Comparison of ENCODE assay signal across 8 cellular contexts in genomic region chr5:43515678-43516048, GRCh38. TPM values are rescaled to one million over a fixed set of nuclear protein-coding genes. Genes with fewer than 3 reads are reported as not detected.
DNase-seq lines count a peak whose midpoint lies in the region; ATAC-seq and TF ChIP-seq lines count a peak whose summit lies in the region.

No MANE protein-coding gene starts in this region.

- ATAC-seq in natural killer cell (no peak), GM18909 (IDR thresholded peaks at IDR 0.05; ENCODE audit: poor library complexity, unreplicated experiment) (no peak)

- peaks cover 33% of the 10 kb centered on the region for H3K4me1 Mint-ChIP-seq in chondrocyte (ENCODE audit: low read depth)
- peaks cover 24 to 31% of the 10 kb centered on the region in 2 donors for H3K4me1 Mint-ChIP-seq in natural killer cell

- peak overlapping the region; percentile 96 for H3K27ac Mint-ChIP-seq in chondrocyte (ENCODE audit: unreplicated experiment)
- H3K27ac Mint-ChIP-seq in natural killer cell: peak overlapping the region; percentile 91 to 93

- peak overlapping the region; percentile 94 for H3K4me3 ChIP-seq in BE2C (ENCODE audit: low read depth, low read length)

- H3K36me3 ChIP-seq in BE2C: no peaks in the 10 kb centered on the region
- H3K36me3 ChIP-seq in KOPT-K1 (ENCODE audit: insufficient read depth, low read length): no peaks in the 10 kb centered on the region

- DNase-seq in BE2C (no peak), chondrocyte (ENCODE audit: low spot score) (no peak), natural killer cell (no peak), COLO829 (ENCODE audit: low spot score) (no peak), AG08395 (ENCODE audit: low spot score) (no peak)
- DNase-seq in stimulated activated CD4-positive, alpha-beta T cell treated with anti-CD3 and anti-CD28 coated beads, Interleukin-2, amount 100 ng/mL, for 48 hours: no peak

- H3K9me3 Mint-ChIP-seq in chondrocyte (ENCODE audit: low read depth): no peaks in the 10 kb centered on the region
- H3K9me3 Mint-ChIP-seq in natural killer cell: no peaks in the 10 kb centered on the region

- H3K36me3 Mint-ChIP-seq in chondrocyte (ENCODE audit: low read depth): no peaks in the 10 kb centered on the region
- H3K36me3 Mint-ChIP-seq in natural killer cell: no peaks in the 10 kb centered on the region

- H3K27me3 Mint-ChIP-seq in chondrocyte (ENCODE audit: low read depth) (no peaks in the 10 kb centered on the region), natural killer cell (ENCODE audit: low read depth in 2 of 2) (peaks cover 0 to 5% of the 10 kb centered on the region in 2 donors)

- H3K27me3 ChIP-seq in BE2C: no peaks in the 10 kb centered on the region

- TF ChIP-seq CTCF in BE2C (IDR thresholded peaks at IDR 0.05; ENCODE audit: low read depth, low read length) (no peak), chondrocyte (IDR thresholded peaks at IDR 0.05) (no peak), natural killer cell (IDR thresholded peaks at IDR 0.05) (no peak)

- H3K9me3 ChIP-seq in BE2C (no peaks in the 10 kb centered on the region), KOPT-K1 (ENCODE audit: insufficient read depth, low read length, poor library complexity, severe bottlenecking) (no peaks in the 10 kb centered on the region)

- peak overlapping the region; percentile 86 for H3K27ac ChIP-seq in KOPT-K1 (ENCODE audit: low read depth, low read length, poor library complexity, severe bottlenecking)

- intact Hi-C loops in natural killer cell (cut with micrococcal nuclease): loop anchor here (1.0 to 2.0 kb wide), 2 partner anchors 41 to 202 kb away; partner anchors contain the start of genes HMGCS1 and PAIP1

- H3K4me1 ChIP-seq in BE2C: no peaks in the 10 kb centered on the region

- H3K4me3 Mint-ChIP-seq in chondrocyte (ENCODE audit: unreplicated experiment) (peak overlapping the region; percentile 85), natural killer cell (peak overlapping the region; percentile 92)

RNA-seq across cellular contexts. Expression of gene C5orf34, which starts 0.7 kb away (rescaled TPM):
- 0.57 TPM for polyA plus RNA-seq in BE2C (2012; ENCODE audit: insufficient read depth, insufficient read length, low read depth)
- total RNA-seq in chondrocyte (1.8 to 2.4 TPM (median 1.9 TPM) in 3 replicates), natural killer cell (1 to 10 TPM; 1.1 to 1.8 (median 1.3) TPM)

RNA-seq across cellular contexts. Expression of gene TMEM267, which starts 32.0 kb away (rescaled TPM):
- 11.8 TPM for polyA plus RNA-seq in BE2C (2012; ENCODE audit: insufficient read depth, insufficient read length, low read depth)
- total RNA-seq in chondrocyte (26.6 to 36.6 TPM (median 32.3 TPM) in 3 replicates), natural killer cell (10 to 100 TPM in 1 of 3 donors, 1 to 10 TPM in 2; 7.2 to 12.8 (median 8.8) TPM)

RNA-seq across cellular contexts. Expression of gene PAIP1, which starts 41.2 kb away (rescaled TPM):
- 58.3 TPM for polyA plus RNA-seq in BE2C (2012; ENCODE audit: insufficient read depth, insufficient read length, low read depth)
- total RNA-seq in chondrocyte: 82.3 to 105 TPM (median 104 TPM) in 3 replicates
- total RNA-seq in natural killer cell: 10 to 100 TPM; 22.4 to 35.1 (median 29.2) TPM
